27 cellular contexts compared by ENCODE assay signal in genomic region chr12:96774501-96775256, GRCh38.
A peak's percentile ranks its signal among the peaks of the same experiment; 100 is the strongest.
DNase-seq lines count a peak whose midpoint lies in the region; ATAC-seq and TF ChIP-seq lines count a peak whose summit lies in the region.
"Had no signal": no experiment of that assay in that cellular context is flagged by ENCODE, and none has a peak within 500 bp of the region (broad histone marks: within the 10 kb centered on the region; RNA-seq: fewer than 3 reads in every experiment).

No MANE protein-coding gene starts in this region.

- no peaks in the 10 kb centered on the region for H4K20me1 ChIP-seq in GM23248 (ENCODE audit: insufficient read depth)

- H3K4me1 Mint-ChIP-seq in activated CD4-positive, alpha-beta T cell treated with anti-CD3 and anti-CD28 coated beads, Interleukin-2, amount 10 ng/mL, durations not matched to agents 7 days and 5 days: no peaks in the 10 kb centered on the region
- H3K4me1 Mint-ChIP-seq: central memory CD8-positive, alpha-beta T cell; T-helper 17 cell had no signal

- TF ChIP-seq POLR2A in upper lobe of left lung (IDR thresholded peaks at IDR 0.05): no peak

- no peak for TF ChIP-seq EP300 in upper lobe of left lung (IDR thresholded peaks at IDR 0.05)

- no TSS peak for BruUV-seq in Panc1 (replicated peaks; lab: Mats Ljungman, UMichigan)

- H3K36me3 Mint-ChIP-seq in activated CD4-positive, alpha-beta T cell treated with anti-CD3 and anti-CD28 coated beads, Interleukin-2, amount 10 ng/mL, durations not matched to agents 7 days and 5 days (ENCODE audit: low read depth): no peaks in the 10 kb centered on the region

- H3K4me3 ChIP-seq in GM23248: no peak overlapping the region
- no peak overlapping the region for H3K4me3 ChIP-seq in Panc1 (ENCODE audit: low read depth in 2 of 2, low read length in 2 of 2)
- no peak overlapping the region for H3K4me3 ChIP-seq in epithelial cell of esophagus (ENCODE audit: low read length)
- no peak overlapping the region for H3K4me3 ChIP-seq in upper lobe of left lung
- H3K4me3 ChIP-seq: Peyer's patch, smooth muscle cell, upper lobe of right lung had no signal

- H3K9ac ChIP-seq in GM23248: no peak overlapping the region
- H3K9ac ChIP-seq: KMS-11 had no signal

- ATAC-seq in Panc1 (no peak), upper lobe of left lung (ENCODE audit: low FRiP score in 2 of 2) (no peak), sciatic nerve (no peak)
- ATAC-seq: left cardiac atrium, T-helper 17 cell, upper lobe of right lung had no signal

- no peaks in the 10 kb centered on the region for H3K79me2 ChIP-seq in GM23248 (ENCODE audit: insufficient read depth)

- H3K4me2 ChIP-seq in GM23248 (ENCODE audit: unreplicated experiment): peak overlapping the region; percentile 24
- H3K4me2 ChIP-seq: KMS-11, smooth muscle cell had no signal

- POLR2A ChIA-PET in Panc1 (lab: Charles Lee): no interaction called here
- POLR2A ChIA-PET in activated CD4-positive, alpha-beta T cell treated with anti-CD3 and anti-CD28 coated beads, Interleukin-2, amount 10 ng/mL, durations not matched to agents 7 days and 5 days (lab: Charles Lee): no interaction called here

- H3K27me3 Mint-ChIP-seq in activated CD4-positive, alpha-beta T cell treated with anti-CD3 and anti-CD28 coated beads, Interleukin-2, amount 10 ng/mL, durations not matched to agents 7 days and 5 days: peaks cover 2% of the 10 kb centered on the region
- H3K27me3 Mint-ChIP-seq: central memory CD8-positive, alpha-beta T cell; progenitor cell of endocrine pancreas had no signal

- H3F3A ChIP-seq in GM23248 (ENCODE audit: insufficient read depth): peaks cover 6% of the 10 kb centered on the region; the same call in 1 of the 2 replicates

- 41 to 50% methylated on average over 9 of the region's 9 CpGs for WGBS in GM23248 (ENCODE audit: low coverage in 1 of 2, low lambda C conversion rate in 2 of 2, missing lambda C conversion rate in 2 of 2), 2 experiments
- 89 to 92% methylated on average over 9 of the region's 9 CpGs for WGBS in upper lobe of left lung, 2 donors

- H3K27me3 ChIP-seq in GM23248 (replicated peaks; ENCODE audit: insufficient read depth) (no peaks in the 10 kb centered on the region), Panc1 (ENCODE audit: control insufficient read depth, insufficient read depth, low read length) (no peaks in the 10 kb centered on the region), upper lobe of left lung (no peaks in the 10 kb centered on the region)
- H3K27me3 ChIP-seq: Peyer's patch, upper lobe of right lung had no signal

- H3K9me2 ChIP-seq in GM23248 (ENCODE audit: insufficient read depth): no peaks in the 10 kb centered on the region

- H3K4me1 ChIP-seq in GM23248 (ENCODE audit: insufficient read depth): peaks cover 18% of the 10 kb centered on the region
- no peaks in the 10 kb centered on the region for H3K4me1 ChIP-seq in Panc1 (ENCODE audit: control insufficient read depth, insufficient read depth, low read length)
- no peaks in the 10 kb centered on the region for H3K4me1 ChIP-seq in upper lobe of left lung
- H3K4me1 ChIP-seq: Peyer's patch, upper lobe of right lung had no signal

- H3K27ac Mint-ChIP-seq in activated CD4-positive, alpha-beta T cell treated with anti-CD3 and anti-CD28 coated beads, Interleukin-2, amount 10 ng/mL, durations not matched to agents 7 days and 5 days: no peak overlapping the region
- H3K27ac Mint-ChIP-seq: progenitor cell of endocrine pancreas, T-helper 17 cell had no signal

- no peaks in the 10 kb centered on the region for H3K36me3 ChIP-seq in GM23248 (ENCODE audit: low read depth)
- no peaks in the 10 kb centered on the region for H3K36me3 ChIP-seq in Panc1 (ENCODE audit: control insufficient read depth, insufficient read depth, low read length)
- no peaks in the 10 kb centered on the region for H3K36me3 ChIP-seq in upper lobe of left lung
- H3K36me3 ChIP-seq: Peyer's patch, upper lobe of right lung had no signal

- no peak overlapping the region for H3K4me3 Mint-ChIP-seq in activated CD4-positive, alpha-beta T cell treated with anti-CD3 and anti-CD28 coated beads, Interleukin-2, amount 10 ng/mL, durations not matched to agents 7 days and 5 days
- H3K4me3 Mint-ChIP-seq: central memory CD8-positive, alpha-beta T cell; T-helper 17 cell had no signal

- in situ Hi-C loops in GM23248 (cut with MboI) (no loop called here), Panc1 (cut with HindIII; ENCODE audit: low pct_unique_long_range_greater_than_20kb, low sequenced_read_pairs) (no loop called here)

- H3K9me3 ChIP-seq in GM23248 (ENCODE audit: low read depth) (no peaks in the 10 kb centered on the region), Panc1 (ENCODE audit: control insufficient read depth, insufficient read depth, low read depth, low read length) (no peaks in the 10 kb centered on the region), upper lobe of left lung (no peaks in the 10 kb centered on the region)
- H3K9me3 ChIP-seq: Peyer's patch, upper lobe of right lung had no signal

- intact Hi-C loops in Panc1 (cut with micrococcal nuclease; ENCODE audit: unreplicated experiment): no loop called here
- intact Hi-C loops in sciatic nerve (cut with DNase I): no loop called here

- H3K27ac ChIP-seq in GM23248 (peak overlapping the region; percentile 52), Panc1 (ENCODE audit: low read length) (no peak overlapping the region), upper lobe of left lung (no peak overlapping the region)
- H3K27ac ChIP-seq: 22Rv1, KMS-11, Peyer's patch, upper lobe of right lung had no signal

- 0 out of 2 replicates have a peak overlapping the region, but pooled peaks have one; percentile 5 for H2AFZ ChIP-seq in GM23248

- H3K9me3 Mint-ChIP-seq in activated CD4-positive, alpha-beta T cell treated with anti-CD3 and anti-CD28 coated beads, Interleukin-2, amount 10 ng/mL, durations not matched to agents 7 days and 5 days: no peaks in the 10 kb centered on the region
- H3K9me3 Mint-ChIP-seq: central memory CD8-positive, alpha-beta T cell had no signal

- DNase-seq in A172 (ENCODE audit: low spot score): peak; percentile 73
- peak; percentile 69 for DNase-seq in GM23248
- DNase-seq in Panc1 (ENCODE audit: low read depth, low spot score): peak; percentile 53
- peak; percentile 2 for DNase-seq in epithelial cell of esophagus (ENCODE audit: low read depth)
- no peak for DNase-seq in upper lobe of left lung
- DNase-seq in effector CD4-positive, alpha-beta T cell: no peak
- no peak for DNase-seq in activated CD4-positive, alpha-beta T cell treated with anti-CD3 and anti-CD28 coated beads, Interleukin-2, amount 10 ng/mL, durations not matched to agents 7 days and 5 days
- no peak for DNase-seq in sciatic nerve (ENCODE audit: low spot score)
- DNase-seq: activated CD4-positive, alpha-beta T cell treated with anti-CD3 and anti-CD28 coated beads, Interleukin-2, amount 50 U/mL, for 1 hour; activated naive CD4-positive, alpha-beta T cell treated with anti-CD3 and anti-CD28 coated beads, Interleukin-2, amount 50 U/mL, for 16 hours; C1 segment of cervical spinal cord; Calu3; head of caudate nucleus; left cardiac atrium; mammary epithelial cell; MV-4-11; NCI-H146; NCI-H524 treated with DMSO at 0.1 percent for 48 hours; Peyer's patch; substantia nigra; T-helper 17 cell; upper lobe of right lung had no signal

- CTCF ChIA-PET in Panc1 (lab: Charles Lee): no interaction called here
- CTCF ChIA-PET in activated CD4-positive, alpha-beta T cell treated with anti-CD3 and anti-CD28 coated beads, Interleukin-2, amount 10 ng/mL, durations not matched to agents 7 days and 5 days (lab: Charles Lee): no interaction called here

- TF ChIP-seq CTCF in Panc1 (IDR thresholded peaks at IDR 0.05) (no peak), epithelial cell of esophagus (IDR thresholded peaks at IDR 0.05; ENCODE audit: insufficient read depth, low read depth, low read length, missing control alignments) (no peak), upper lobe of left lung (IDR thresholded peaks at IDR 0.05) (no peak)

Comparison
In these comparisons a context has a peak if more than half of its experiments do, and no peak if none do; other contexts are left out.
1. DNase-seq: peak in A172 (single experiment), GM23248 (single experiment), Panc1 (single experiment) and epithelial cell of esophagus (single experiment); none in upper lobe of left lung (0 of 2), effector CD4-positive, alpha-beta T cell (single experiment), activated CD4-positive, alpha-beta T cell treated with anti-CD3 and anti-CD28 coated beads, Interleukin-2, amount 10 ng/mL, durations not matched to agents 7 days and 5 days (single experiment) and sciatic nerve (single experiment).